In genomic region chr7:43491123-43491522, GRCh38 we compare ENCODE assay signal across 33 cellular contexts.
"Had no signal": no experiment of that assay in that cellular context is flagged by ENCODE, and none has a peak within 500 bp of the region (broad histone marks: within the 10 kb centered on the region; RNA-seq: fewer than 3 reads in every experiment).

No MANE protein-coding gene starts in this region.

- H3K9me3 ChIP-seq: adrenal gland, body of pancreas, breast epithelium had no signal

- FAIRE-seq: astrocyte, TTC549 had no signal

- H3K36me3 ChIP-seq: adrenal gland, brain microvascular endothelial cell, breast epithelium had no signal

- H3K27me3 ChIP-seq: adrenal gland, body of pancreas, brain microvascular endothelial cell, breast epithelium had no signal

- ATAC-seq: activated CD8-positive, alpha-beta T cell treated with anti-CD3 and anti-CD28 coated beads for 36 hours; activated naive CD4-positive, alpha-beta T cell treated with anti-CD3 and anti-CD28 coated beads, Interleukin-2, amount 50 U/mL, for 72 hours; activated T-cell treated with anti-CD3 and anti-CD28 coated beads, Interleukin-2, amount 50 U/mL, for 4 hours; activated T-cell treated with anti-CD3 and anti-CD28 coated beads, Interleukin-2, amount 50 U/mL, for 72 hours; activated T-helper 17 cell treated with anti-CD3 and anti-CD28 coated beads, Interleukin-2, amount 50 U/mL, for 72 hours; body of pancreas had no signal

- H3K4me3 ChIP-seq: adrenal gland, body of pancreas, breast epithelium had no signal

- DNase-seq: activated B cell treated with CpG ODN at 0.5 μM for 24 hours; activated CD4-positive, alpha-beta memory T cell treated with anti-CD3 and anti-CD28 coated beads for 36 hours; activated CD4-positive, alpha-beta T cell treated with anti-CD3 and anti-CD28 coated beads for 4 hours; activated CD4-positive, alpha-beta T cell treated with anti-CD3 and anti-CD28 coated beads, Interleukin-2, amount 10 ng/mL, durations not matched to agents 24 days and 14 days; activated CD4-positive, alpha-beta T cell treated with anti-CD3 and anti-CD28 coated beads, Interleukin-2, amount 50 U/mL, for 1 hour; activated CD4-positive, alpha-beta T cell treated with anti-CD3 and anti-CD28 coated beads, Interleukin-2, amount 50 U/mL, for 4 hours; activated CD4-positive, CD25-positive, alpha-beta regulatory T cell treated with anti-CD3 and anti-CD28 coated beads, Interleukin-2, amount 50 U/mL, for 72 hours; activated CD8-positive, alpha-beta memory T cell treated with anti-CD3 and anti-CD28 coated beads, Interleukin-2, amount 50 U/mL, for 4 hours; activated CD8-positive, alpha-beta T cell treated with anti-CD3 and anti-CD28 coated beads for 36 hours; activated effector memory CD4-positive, alpha-beta T cell treated with anti-CD3 and anti-CD28 coated beads, Interleukin-2, amount 50 U/mL, for 16 hours; activated gamma-delta T cell treated with Interleukin-2 at 50 U/mL for 16 hours; activated naive CD4-positive, alpha-beta T cell; activated naive CD4-positive, alpha-beta T cell treated with anti-CD3 and anti-CD28 coated beads for 36 hours; activated naive CD4-positive, alpha-beta T cell treated with anti-CD3 and anti-CD28 coated beads, Interleukin-2, amount 50 U/mL, for 16 hours; activated naive CD8-positive, alpha-beta T cell treated with anti-CD3 and anti-CD28 coated beads for 36 hours; activated T-cell treated with anti-CD3 and anti-CD28 coated beads for 4 hours; activated T-cell treated with anti-CD3 and anti-CD28 coated beads, Interleukin-2, amount 50 U/mL, for 1 hour; activated T-cell treated with anti-CD3 and anti-CD28 coated beads, Interleukin-2, amount 50 U/mL, for 4 hours; activated T-cell treated with anti-CD3 and anti-CD28 coated beads, Interleukin-2, amount 50 U/mL, for 72 hours; adrenal gland; amniotic stem cell; aorta; body of pancreas; brain microvascular endothelial cell; central memory CD4-positive, alpha-beta T cell; T-helper 2 cell; T-helper 9 cell had no signal

- H3K27ac ChIP-seq: adrenal gland, brain microvascular endothelial cell, breast epithelium, VCaP had no signal

- H3K4me1 ChIP-seq: breast epithelium had no signal
